In the genomic region with DNA sequence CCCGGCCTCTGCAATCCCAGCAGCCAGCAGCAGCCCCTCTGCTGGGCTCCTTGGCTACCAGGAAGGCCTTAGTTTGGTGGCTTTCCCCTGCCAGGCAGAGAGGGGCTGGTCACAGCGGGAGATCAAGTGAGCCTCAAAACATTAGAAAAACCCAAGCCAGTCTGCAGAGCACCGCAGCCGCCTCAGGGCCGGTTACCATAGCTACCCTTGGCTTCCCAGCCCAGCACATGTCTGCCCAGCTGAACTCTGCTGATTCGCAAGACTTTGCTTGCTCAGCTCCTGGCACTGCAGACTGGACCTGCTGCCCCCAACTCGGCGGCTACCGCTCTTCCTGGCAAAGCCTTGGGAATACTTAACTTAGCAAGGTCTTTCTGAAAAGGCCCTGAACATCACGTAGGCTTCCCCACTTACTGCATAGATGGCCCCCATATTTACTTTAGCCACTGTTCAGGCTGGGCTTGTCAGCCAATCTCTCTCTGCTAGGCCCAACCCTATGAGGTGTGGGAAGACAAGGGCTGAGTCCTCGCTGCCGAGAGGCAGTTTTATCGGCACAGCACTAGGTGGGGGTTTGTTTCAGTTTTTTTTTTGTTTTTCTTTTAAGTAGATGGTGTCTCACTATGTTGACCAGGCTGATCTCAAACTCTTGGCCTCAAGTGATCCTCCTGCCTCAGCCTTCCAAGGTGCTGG, we compare ENCODE assay signal across 10 cellular contexts. TPM values are rescaled to one million over a fixed set of nuclear protein-coding genes. Genes with fewer than 3 reads are reported as not detected.
A peak's percentile ranks its signal among the peaks of the same experiment; 100 is the strongest.
DNase-seq lines count a peak whose midpoint lies in the region; ATAC-seq and TF ChIP-seq lines count a peak whose summit lies in the region.
"Had no signal": no experiment of that assay in that cellular context is flagged by ENCODE, and none has a peak within 500 bp of the region (broad histone marks: within the 10 kb centered on the region; RNA-seq: fewer than 3 reads in every experiment).

No MANE protein-coding gene starts in this region.

- H3K4me1 ChIP-seq in osteoblast (ENCODE audit: insufficient read depth, low read length): peaks cover 19% of the 10 kb centered on the region

- no peaks in the 10 kb centered on the region for H3K27me3 Mint-ChIP-seq in effector memory CD8-positive, alpha-beta T cell

- H3K9me3 Mint-ChIP-seq in effector memory CD8-positive, alpha-beta T cell: no peaks in the 10 kb centered on the region

- no peaks in the 10 kb centered on the region for H3K79me2 ChIP-seq in osteoblast (ENCODE audit: insufficient read depth, low read length)

- TF ChIP-seq CTCF in fibroblast of mammary gland (conservative IDR thresholded peaks at IDR 0.05; ENCODE audit: control insufficient read depth, insufficient read depth, low read depth, low read length) (no peak), osteoblast (IDR thresholded peaks at IDR 0.05; ENCODE audit: extremely low read depth, low read depth, low read length) (no peak)

- no peaks in the 10 kb centered on the region for H3K9me3 ChIP-seq in osteoblast (ENCODE audit: low read depth, low read length)

- DNase-seq in EH (ENCODE audit: low read depth) (peak; percentile 92), NCI-H446 treated with DMSO at 0.1 percent for 48 hours (lab: John Stamatoyannopoulos, UW) (peak; percentile 93), fibroblast of mammary gland (ENCODE audit: low read depth) (peak; percentile 61), osteoblast (ENCODE audit: insufficient read length, low spot score, missing footprints) (peak; percentile 93)
- no peak for DNase-seq in effector CD8-positive, alpha-beta T cell (lab: John Stamatoyannopoulos, UW)
- no peak for DNase-seq in effector memory CD8-positive, alpha-beta T cell

- ATAC-seq in GM18868 (IDR thresholded peaks at IDR 0.05; ENCODE audit: unreplicated experiment) (no peak), GM21447 (IDR thresholded peaks at IDR 0.05; ENCODE audit: unreplicated experiment) (no peak)
- no peak for ATAC-seq in effector memory CD8-positive, alpha-beta T cell (replicated peaks)

- no peaks in the 10 kb centered on the region for H4K20me1 ChIP-seq in osteoblast (ENCODE audit: insufficient read depth, low read length)

- no peaks in the 10 kb centered on the region for H3K27me3 ChIP-seq in osteoblast (ENCODE audit: insufficient read depth, low read length)

- H3K4me3 ChIP-seq in fibroblast of mammary gland (ENCODE audit: control insufficient read depth, low read depth, low read length): no peak overlapping the region
- H3K4me3 ChIP-seq in osteoblast (ENCODE audit: insufficient read depth, low read length): no peak overlapping the region

- no peaks in the 10 kb centered on the region for H3K36me3 ChIP-seq in osteoblast (ENCODE audit: insufficient read depth, low read length)

- peak overlapping the region; percentile 13 for H3K27ac ChIP-seq in osteoblast (ENCODE audit: low read depth, low read length)

- no peak overlapping the region for H3K4me3 Mint-ChIP-seq in effector memory CD8-positive, alpha-beta T cell

- H3K27ac Mint-ChIP-seq in effector memory CD8-positive, alpha-beta T cell: peak overlapping the region in 1 of 2 donors; percentile 65

- H3K36me3 Mint-ChIP-seq in effector memory CD8-positive, alpha-beta T cell (ENCODE audit: insufficient read depth): peaks cover 9% of the 10 kb centered on the region

- no peak overlapping the region for H2AFZ ChIP-seq in osteoblast (ENCODE audit: low read length)

- no peaks in the 10 kb centered on the region for H3K4me1 Mint-ChIP-seq in effector memory CD8-positive, alpha-beta T cell (ENCODE audit: low read depth in 2 of 2)

- H3K4me2 ChIP-seq in osteoblast (ENCODE audit: insufficient read depth, low read length): peak overlapping the region; percentile 23

RNA-seq across cellular contexts. Expression of a gene that starts 28.6 kb away (rescaled TPM):
- total RNA-seq in osteoblast: 11.2 and 13.3 TPM in 2 replicates

RNA-seq across cellular contexts. Expression of a gene that starts 34.2 kb away (rescaled TPM):
- 31.1 and 32.1 TPM in 2 replicates for total RNA-seq in osteoblast

RNA-seq across cellular contexts. Expression of a gene that starts 35.0 kb away (rescaled TPM):
- total RNA-seq in osteoblast: under 0.01 and 0.29 TPM in 2 replicates
- total RNA-seq: dermis microvascular lymphatic vessel endothelial cell, temporal lobe had no signal

RNA-seq across cellular contexts. Expression of a gene that starts 54.1 kb away (rescaled TPM):
- total RNA-seq in osteoblast: 3.3 and 5.0 TPM in 2 replicates

RNA-seq across cellular contexts. Expression of a gene that starts 59.7 kb away (rescaled TPM):
- total RNA-seq in osteoblast: 11.5 and 14.5 TPM in 2 replicates

Comparison
In these comparisons a context has a peak if more than half of its experiments do, and no peak if none do; other contexts are left out.
1. DNase-seq: peak in EH (single experiment), NCI-H446 treated with DMSO at 0.1 percent for 48 hours (single experiment), fibroblast of mammary gland (single experiment) and osteoblast (single experiment); none in effector CD8-positive, alpha-beta T cell (single experiment) and effector memory CD8-positive, alpha-beta T cell (0 of 3).